In the genomic region with DNA sequence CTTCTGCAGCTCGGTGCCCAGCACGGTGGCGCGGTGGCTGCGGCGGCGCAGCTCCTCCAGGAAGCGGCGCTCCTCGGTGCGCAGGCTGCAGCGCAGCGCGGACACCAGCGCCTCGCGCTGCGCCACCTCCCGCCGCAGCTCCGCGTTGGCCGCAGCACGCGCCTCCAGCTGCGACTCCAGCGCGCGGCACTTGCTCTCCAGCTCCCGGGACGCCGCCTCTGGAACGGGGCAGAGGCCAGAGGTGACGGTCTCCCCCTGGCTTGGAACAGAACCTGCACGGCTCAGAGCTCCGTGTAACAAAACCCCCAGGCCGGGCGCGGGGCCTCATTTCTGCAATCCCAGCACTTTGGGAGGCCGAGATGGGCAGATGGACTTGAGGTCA, we compare ENCODE assay signal across 9 cellular contexts. TPM values are rescaled to one million over a fixed set of nuclear protein-coding genes. Genes with fewer than 3 reads are reported as not detected.
A peak's percentile ranks its signal among the peaks of the same experiment; 100 is the strongest.
DNase-seq lines count a peak whose midpoint lies in the region; ATAC-seq and TF ChIP-seq lines count a peak whose summit lies in the region.
"Had no signal": no experiment of that assay in that cellular context is flagged by ENCODE, and none has a peak within 500 bp of the region (broad histone marks: within the 10 kb centered on the region; RNA-seq: fewer than 3 reads in every experiment).

No MANE protein-coding gene starts in this region.

- H3K36me3 ChIP-seq in neural cell (ENCODE audit: insufficient read depth, low read length) (no peaks in the 10 kb centered on the region), aorta (ENCODE audit: control insufficient read depth in 1 of 2, insufficient read depth in 2 of 2, low read length in 1 of 2) (no peaks in the 10 kb centered on the region)

- no peak overlapping the region for H2AFZ ChIP-seq in neural cell (ENCODE audit: low read depth, low read length)

- no peak overlapping the region for H3K4me2 ChIP-seq in neural cell (ENCODE audit: low read length)

- H3K36me3 Mint-ChIP-seq in activated CD4-positive, alpha-beta T cell treated with anti-CD3 and anti-CD28 coated beads for 36 hours (ENCODE audit: low read depth) = no peaks in the 10 kb centered on the region

- TF ChIP-seq CTCF in epithelial cell of esophagus (IDR thresholded peaks at IDR 0.05; ENCODE audit: insufficient read depth, low read depth, low read length, missing control alignments) (no peak), neural cell (IDR thresholded peaks at IDR 0.05; ENCODE audit: poor library complexity, severe bottlenecking) (peak; percentile 45)

- H3K9me2 ChIP-seq in neural cell (ENCODE audit: insufficient read depth, low read length) = no peaks in the 10 kb centered on the region

- H3K27ac ChIP-seq in neural cell (ENCODE audit: low read length) (no peak overlapping the region), aorta (ENCODE audit: low read depth in 1 of 2, low read length in 2 of 2) (no peak overlapping the region)

- DNase-seq in G401 (ENCODE audit: low spot score) = peak; percentile 47
- peak; percentile 72 for DNase-seq in activated CD4-positive, alpha-beta T cell treated with anti-CD3 and anti-CD28 coated beads for 36 hours
- peak; percentile 70 for DNase-seq in epithelial cell of esophagus (ENCODE audit: low read depth)
- DNase-seq in SHP77 (lab: John Stamatoyannopoulos, UW) = no peak
- DNase-seq in aorta = no peak

- peak; percentile 82 for ATAC-seq in activated CD4-positive, alpha-beta T cell treated with anti-CD3 and anti-CD28 coated beads for 36 hours
- ATAC-seq in GM18870 (IDR thresholded peaks at IDR 0.05; ENCODE audit: unreplicated experiment) = no peak
- no peak for ATAC-seq in HG03095 (IDR thresholded peaks at IDR 0.05; ENCODE audit: unreplicated experiment)
- ATAC-seq in aorta (ENCODE audit: low FRiP score) = no peak

- no peaks in the 10 kb centered on the region for H3F3A ChIP-seq in neural cell (ENCODE audit: insufficient read depth, low read length, poor library complexity, severe bottlenecking)

- H3K9me3 ChIP-seq in neural cell (ENCODE audit: low read length) (no peaks in the 10 kb centered on the region), aorta (ENCODE audit: control insufficient read depth, low read length) (no peaks in the 10 kb centered on the region)

- in situ Hi-C loops in G401 (cut with HindIII; ENCODE audit: low sequenced_read_pairs) = no loop called here

- CTCF ChIA-PET in activated CD4-positive, alpha-beta T cell treated with anti-CD3 and anti-CD28 coated beads for 36 hours (lab: Charles Lee) = interaction anchor here (0.6 to 1.1 kb wide), 5 partner anchors 14 to 61 kb away, joined by 3 to 8 read pairs (median 4); no protein-coding TSS in a partner anchor

- H3K4me1 Mint-ChIP-seq in activated CD4-positive, alpha-beta T cell treated with anti-CD3 and anti-CD28 coated beads for 36 hours = peaks cover 16% of the 10 kb centered on the region

- no peaks in the 10 kb centered on the region for H3K9me3 Mint-ChIP-seq in activated CD4-positive, alpha-beta T cell treated with anti-CD3 and anti-CD28 coated beads for 36 hours (ENCODE audit: low read depth)

- POLR2A ChIA-PET in activated CD4-positive, alpha-beta T cell treated with anti-CD3 and anti-CD28 coated beads for 36 hours (lab: Charles Lee) = interaction anchor here (0.6 kb wide), 1 partner anchor 10 kb away, joined by 3 read pairs; no protein-coding TSS in a partner anchor

- intact Hi-C loops in activated CD4-positive, alpha-beta T cell treated with anti-CD3 and anti-CD28 coated beads for 36 hours (cut with DNase I, micrococcal nuclease) = no loop called here
- intact Hi-C loops in aorta (cut with DNase I) = no loop called here

- H3K27ac Mint-ChIP-seq in activated CD4-positive, alpha-beta T cell treated with anti-CD3 and anti-CD28 coated beads for 36 hours = no peak overlapping the region

- peaks cover 24% of the 10 kb centered on the region for H3K27me3 ChIP-seq in neural cell (ENCODE audit: insufficient read depth, low read depth, low read length)
- no peaks in the 10 kb centered on the region for H3K27me3 ChIP-seq in aorta (ENCODE audit: control insufficient read depth in 1 of 2, insufficient read depth in 2 of 2, low read length in 1 of 2)

- TF ChIP-seq RAD21 in neural cell (conservative IDR thresholded peaks at IDR 0.05) = peak; percentile 25

- no peaks in the 10 kb centered on the region for H3K4me1 ChIP-seq in aorta (ENCODE audit: control insufficient read depth in 1 of 2, insufficient read depth in 2 of 2, low read length in 2 of 2)

- no peak overlapping the region for H3K4me3 ChIP-seq in epithelial cell of esophagus (ENCODE audit: low read length)
- no peak overlapping the region for H3K4me3 ChIP-seq in neural cell (ENCODE audit: low read length)
- H3K4me3 ChIP-seq in aorta (ENCODE audit: low read length in 2 of 2) = peak overlapping the region in 1 of 2 donors; percentile 5

- H3K79me2 ChIP-seq in neural cell (replicated peaks; ENCODE audit: insufficient read depth, low read length) = no peaks in the 10 kb centered on the region

- peak overlapping the region; percentile 41 for H3K4me3 Mint-ChIP-seq in activated CD4-positive, alpha-beta T cell treated with anti-CD3 and anti-CD28 coated beads for 36 hours

- H3K27me3 Mint-ChIP-seq in activated CD4-positive, alpha-beta T cell treated with anti-CD3 and anti-CD28 coated beads for 36 hours = peaks cover 10% of the 10 kb centered on the region

- no peak for TF ChIP-seq EP300 in neural cell (conservative IDR thresholded peaks at IDR 0.05; ENCODE audit: poor library complexity, severe bottlenecking)

- no peaks in the 10 kb centered on the region for H4K20me1 ChIP-seq in neural cell (ENCODE audit: insufficient read depth)

- WGBS in aorta, 2 donors = 1 to 3% methylated on average over 40 of the region's 40 CpGs

- H3K9ac ChIP-seq in neural cell (ENCODE audit: low read length) = no peak overlapping the region

TF ChIP-seq in neural cell, 6 proteins besides CTCF, POLR2A, EP300 and RAD21:
- peak; percentile 20 for TF ChIP-seq SMC3 (conservative IDR thresholded peaks at IDR 0.05; ENCODE audit: poor library complexity)
- TF ChIP-seq, protein P1, sequence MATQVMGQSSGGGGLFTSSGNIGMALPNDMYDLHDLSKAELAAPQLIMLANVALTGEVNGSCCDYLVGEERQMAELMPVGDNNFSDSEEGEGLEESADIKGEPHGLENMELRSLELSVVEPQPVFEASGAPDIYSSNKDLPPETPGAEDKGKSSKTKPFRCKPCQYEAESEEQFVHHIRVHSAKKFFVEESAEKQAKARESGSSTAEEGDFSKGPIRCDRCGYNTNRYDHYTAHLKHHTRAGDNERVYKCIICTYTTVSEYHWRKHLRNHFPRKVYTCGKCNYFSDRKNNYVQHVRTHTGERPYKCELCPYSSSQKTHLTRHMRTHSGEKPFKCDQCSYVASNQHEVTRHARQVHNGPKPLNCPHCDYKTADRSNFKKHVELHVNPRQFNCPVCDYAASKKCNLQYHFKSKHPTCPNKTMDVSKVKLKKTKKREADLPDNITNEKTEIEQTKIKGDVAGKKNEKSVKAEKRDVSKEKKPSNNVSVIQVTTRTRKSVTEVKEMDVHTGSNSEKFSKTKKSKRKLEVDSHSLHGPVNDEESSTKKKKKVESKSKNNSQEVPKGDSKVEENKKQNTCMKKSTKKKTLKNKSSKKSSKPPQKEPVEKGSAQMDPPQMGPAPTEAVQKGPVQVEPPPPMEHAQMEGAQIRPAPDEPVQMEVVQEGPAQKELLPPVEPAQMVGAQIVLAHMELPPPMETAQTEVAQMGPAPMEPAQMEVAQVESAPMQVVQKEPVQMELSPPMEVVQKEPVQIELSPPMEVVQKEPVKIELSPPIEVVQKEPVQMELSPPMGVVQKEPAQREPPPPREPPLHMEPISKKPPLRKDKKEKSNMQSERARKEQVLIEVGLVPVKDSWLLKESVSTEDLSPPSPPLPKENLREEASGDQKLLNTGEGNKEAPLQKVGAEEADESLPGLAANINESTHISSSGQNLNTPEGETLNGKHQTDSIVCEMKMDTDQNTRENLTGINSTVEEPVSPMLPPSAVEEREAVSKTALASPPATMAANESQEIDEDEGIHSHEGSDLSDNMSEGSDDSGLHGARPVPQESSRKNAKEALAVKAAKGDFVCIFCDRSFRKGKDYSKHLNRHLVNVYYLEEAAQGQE (IDR thresholded peaks at IDR 0.05; ENCODE audit: borderline replicate concordance) = no peak

RNA-seq across cellular contexts. Expression of a gene that starts 13.2 kb away (rescaled TPM):
- total RNA-seq in G401 (2014; rRNA removed; shearing (Covaris generic)) = 54.1 and 58.1 TPM in 2 replicates
- 100 to 1,000 TPM; 107 to 123 TPM for total RNA-seq in activated CD4-positive, alpha-beta T cell treated with anti-CD3 and anti-CD28 coated beads for 36 hours
- polyA plus RNA-seq in neural cell (18.6 and 47.5 TPM in 2 replicates), aorta (10 to 100 TPM; 17.3 to 23.6 TPM)
- polyA minus RNA-seq in neural cell = 31.8 and 44.8 TPM in 2 replicates
- 10 to 100 TPM; 33.5 to 35.1 TPM for total RNA-seq in aorta

RNA-seq across cellular contexts. Expression of a gene that starts 24.7 kb away (rescaled TPM):
- 0.06 and 0.31 TPM in 2 replicates for total RNA-seq in G401 (2014; rRNA removed; shearing (Covaris generic))
- total RNA-seq in activated CD4-positive, alpha-beta T cell treated with anti-CD3 and anti-CD28 coated beads for 36 hours = not detected
- polyA plus RNA-seq in neural cell (0.32 and 1.2 TPM in 2 replicates), aorta (not detected)
- polyA minus RNA-seq in neural cell = 1.7 and 2.4 TPM in 2 replicates
- under 1 TPM in 1 of 2 donors, not detected in 1; 0.18 TPM for total RNA-seq in aorta
- total RNA-seq: subcutaneous adipose tissue had no signal

Comparison
In these comparisons a context has a peak if more than half of its experiments do, and no peak if none do; other contexts are left out.
1. DNase-seq: peak in G401 (single experiment), activated CD4-positive, alpha-beta T cell treated with anti-CD3 and anti-CD28 coated beads for 36 hours (single experiment) and epithelial cell of esophagus (single experiment); none in SHP77 (0 of 2) and aorta (0 of 2).